Comparison of ENCODE assay signal across 31 cellular contexts in the genomic region with DNA sequence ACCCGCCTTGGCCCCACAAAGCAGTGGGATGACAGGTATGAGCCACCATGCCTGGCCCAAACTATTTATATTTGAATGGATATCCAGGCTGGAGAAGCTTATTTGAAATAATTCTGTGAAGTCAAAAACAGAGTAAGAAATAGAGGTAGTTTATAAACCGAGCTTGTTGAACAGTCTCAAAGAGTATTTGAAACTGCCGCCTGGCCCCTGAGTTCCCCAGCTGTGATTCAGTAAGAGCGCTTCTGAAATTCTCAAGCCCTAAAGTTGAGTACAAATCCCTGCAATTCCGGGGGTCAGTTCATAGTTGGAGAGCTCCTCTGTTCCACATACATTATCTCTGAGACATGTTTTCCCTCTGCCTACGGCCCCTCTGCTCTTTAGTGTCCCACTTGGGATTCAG.
DNase-seq lines count a peak whose midpoint lies in the region; ATAC-seq and TF ChIP-seq lines count a peak whose summit lies in the region.
"Had no signal": no experiment of that assay in that cellular context is flagged by ENCODE, and none has a peak within 500 bp of the region (broad histone marks: within the 10 kb centered on the region; RNA-seq: fewer than 3 reads in every experiment).

No MANE protein-coding gene starts in this region.

- TF ChIP-seq EP300 in esophagus muscularis mucosa (IDR thresholded peaks at IDR 0.05): no peak

- H3K27me3 ChIP-seq in GM23338 (ENCODE audit: insufficient read depth) (no peaks in the 10 kb centered on the region), esophagus muscularis mucosa (no peaks in the 10 kb centered on the region), brain microvascular endothelial cell (replicated peaks) (no peaks in the 10 kb centered on the region)
- H3K27me3 ChIP-seq: BE2C; BLaER1; BLaER1 treated with 17β-estradiol and CSF1 and Interleukin-3, amounts not matched to agents 10 nM and 100 nM had no signal

- no peaks in the 10 kb centered on the region for H3F3A ChIP-seq in GM23338 (replicated peaks; ENCODE audit: low read depth)

- H3K27ac ChIP-seq in GM23338 (ENCODE audit: low read depth) (no peak overlapping the region), esophagus muscularis mucosa (replicated peaks in 1 of 4) (no peak overlapping the region), brain microvascular endothelial cell (no peak overlapping the region)
- H3K27ac ChIP-seq: 22Rv1; A549; BLaER1; BLaER1 treated with 17β-estradiol and CSF1 and Interleukin-3, amounts not matched to agents 10 nM and 100 nM; C4-2B had no signal

- no peaks in the 10 kb centered on the region for H3K79me2 ChIP-seq in GM23338 (replicated peaks; ENCODE audit: insufficient read depth)

- TF ChIP-seq CTCF in GM23338 (conservative IDR thresholded peaks at IDR 0.05; ENCODE audit: low read depth in 2 of 2) (no peak), esophagus muscularis mucosa (IDR thresholded peaks at IDR 0.05) (no peak), brain microvascular endothelial cell (IDR thresholded peaks at IDR 0.05; ENCODE audit: low read depth, low read length, missing control alignments) (no peak)

- H4K20me1 ChIP-seq in GM23338 (replicated peaks; ENCODE audit: insufficient read depth): no peaks in the 10 kb centered on the region
- H4K20me1 ChIP-seq: BLaER1; BLaER1 treated with 17β-estradiol and CSF1 and Interleukin-3, amounts not matched to agents 10 nM and 100 nM had no signal

- H3K4me1 ChIP-seq in GM23338 (ENCODE audit: insufficient read depth) (no peaks in the 10 kb centered on the region), esophagus muscularis mucosa (no peaks in the 10 kb centered on the region)
- H3K4me1 ChIP-seq: A549, BE2C, BLaER1, Caco-2 had no signal

- no peak overlapping the region for H3K4me3 Mint-ChIP-seq in GM23338
- H3K4me3 Mint-ChIP-seq: B cell; CD14-positive monocyte; CD4-positive, alpha-beta T cell; CD4-positive, CD25-positive, alpha-beta regulatory T cell; CD8-positive, alpha-beta memory T cell; CD8-positive, alpha-beta T cell had no signal

- no peaks in the 10 kb centered on the region for H3K27me3 Mint-ChIP-seq in GM23338 (ENCODE audit: insufficient read depth, low read depth, poor library complexity)
- H3K27me3 Mint-ChIP-seq: CD4-positive, alpha-beta T cell had no signal

- H3K4me3 ChIP-seq in GM23338: no peak overlapping the region
- no peak overlapping the region for H3K4me3 ChIP-seq in esophagus muscularis mucosa
- H3K4me3 ChIP-seq in brain microvascular endothelial cell (ENCODE audit: low read depth, low read length): no peak overlapping the region
- H3K4me3 ChIP-seq: A549; BLaER1; BLaER1 treated with 17β-estradiol and CSF1 and Interleukin-3, amounts not matched to agents 10 nM and 100 nM had no signal

- no peaks in the 10 kb centered on the region for H3K4me1 Mint-ChIP-seq in GM23338
- H3K4me1 Mint-ChIP-seq: B cell; CD14-positive monocyte; CD4-positive, alpha-beta memory T cell; CD4-positive, CD25-positive, alpha-beta regulatory T cell; CD8-positive, alpha-beta memory T cell had no signal

- H3K9me3 Mint-ChIP-seq in GM23338: peaks cover 17% of the 10 kb centered on the region

- H2AFZ ChIP-seq in GM23338: peak overlapping the region; percentile 72; the same call in 1 of the 2 replicates

- peaks cover 0 to 14% (median 11%) of the 10 kb centered on the region in 4 donors for H3K9me3 ChIP-seq in esophagus muscularis mucosa
- H3K9me3 ChIP-seq: BE2C had no signal

- H3K9me2 ChIP-seq in GM23338 (ENCODE audit: insufficient read depth): no peaks in the 10 kb centered on the region

- H3K36me3 Mint-ChIP-seq in GM23338 (ENCODE audit: low read depth): peaks cover 5% of the 10 kb centered on the region; the same call in 2 of the 3 replicates
- H3K36me3 Mint-ChIP-seq: CD14-positive monocyte; CD4-positive, alpha-beta memory T cell; CD4-positive, CD25-positive, alpha-beta regulatory T cell; CD8-positive, alpha-beta T cell had no signal

- intact Hi-C loops in esophagus muscularis mucosa (cut with DNase I): no loop called here

- H3K36me3 ChIP-seq in GM23338 (ENCODE audit: insufficient read depth) (peaks cover 7% of the 10 kb centered on the region; the same call in 1 of the 2 replicates), esophagus muscularis mucosa (no peaks in the 10 kb centered on the region), brain microvascular endothelial cell (replicated peaks) (no peaks in the 10 kb centered on the region)
- H3K36me3 ChIP-seq: BE2C; BLaER1; BLaER1 treated with 17β-estradiol and CSF1 and Interleukin-3, amounts not matched to agents 10 nM and 100 nM had no signal

- 85% methylated on average over 6 of the region's 6 CpGs for WGBS in esophagus muscularis mucosa

- no peak for TF ChIP-seq POLR2A in esophagus muscularis mucosa (IDR thresholded peaks at IDR 0.05; ENCODE audit: low read depth)

- no peak overlapping the region for H3K4me2 ChIP-seq in GM23338
- H3K4me2 ChIP-seq: A549; BLaER1; BLaER1 treated with 17β-estradiol and CSF1 and Interleukin-3, amounts not matched to agents 10 nM and 100 nM had no signal

- no peak overlapping the region for H3K27ac Mint-ChIP-seq in GM23338
- H3K27ac Mint-ChIP-seq: B cell; CD14-positive monocyte; CD4-positive, alpha-beta memory T cell; CD4-positive, alpha-beta T cell; CD8-positive, alpha-beta memory T cell; CD8-positive, alpha-beta T cell had no signal

- no peak for DNase-seq in GM23338 (ENCODE audit: low spot score)
- peak; percentile 90 for DNase-seq in esophagus muscularis mucosa (ENCODE audit: extremely low spot score)
- peak; percentile 3 for DNase-seq in left kidney (ENCODE audit: low read depth, low spot score)
- no peak for DNase-seq in brain microvascular endothelial cell
- no peak for DNase-seq in DMS153 (lab: John Stamatoyannopoulos, UW)
- DNase-seq: 8988T; ACHN; AML-193; BE2C; C1 segment of cervical spinal cord; Caco-2; Calu3; CD4-positive, alpha-beta memory T cell; CD4-positive, alpha-beta T cell; CD4-positive, CD25-positive, alpha-beta regulatory T cell; CD8-positive, alpha-beta memory T cell; CD8-positive, alpha-beta T cell; COR-L47; DMS53; DMS79; DMS79 treated with DMSO at 0.1 percent for 48 hours; DND-41; EL had no signal

- in situ Hi-C loops in brain microvascular endothelial cell (cut with HindIII; ENCODE audit: low pct_ligation_motif_present, low sequenced_read_pairs): no loop called here

- no peak for ATAC-seq in GM23338
- ATAC-seq in HG03175 (IDR thresholded peaks at IDR 0.05; ENCODE audit: unreplicated experiment): no peak
- ATAC-seq: A549; CD8-positive, alpha-beta T cell had no signal

TF ChIP-seq in GM23338, 12 proteins besides CTCF, POLR2A, EP300 and RAD21 (continues in another document):
- TF ChIP-seq POLR2AphosphoS5 (IDR thresholded peaks at IDR 0.05; ENCODE audit: low read depth) (no peak), NANOG (IDR thresholded peaks at IDR 0.05; ENCODE audit: borderline replicate concordance) (no peak), EZH2 (IDR thresholded peaks at IDR 0.05; ENCODE audit: low read depth, unreplicated experiment) (no peak), CREB1 (CRISPR knock-in tag; IDR thresholded peaks at IDR 0.05; ENCODE audit: low read depth) (no peak), ZNF331 (CRISPR knock-in tag; IDR thresholded peaks at IDR 0.05; ENCODE audit: low read depth) (no peak), STAT1 (IDR thresholded peaks at IDR 0.05; ENCODE audit: unreplicated experiment) (no peak), ZNF114 (CRISPR knock-in tag; IDR thresholded peaks at IDR 0.05) (no peak)
- TF ChIP-seq, protein P1, sequence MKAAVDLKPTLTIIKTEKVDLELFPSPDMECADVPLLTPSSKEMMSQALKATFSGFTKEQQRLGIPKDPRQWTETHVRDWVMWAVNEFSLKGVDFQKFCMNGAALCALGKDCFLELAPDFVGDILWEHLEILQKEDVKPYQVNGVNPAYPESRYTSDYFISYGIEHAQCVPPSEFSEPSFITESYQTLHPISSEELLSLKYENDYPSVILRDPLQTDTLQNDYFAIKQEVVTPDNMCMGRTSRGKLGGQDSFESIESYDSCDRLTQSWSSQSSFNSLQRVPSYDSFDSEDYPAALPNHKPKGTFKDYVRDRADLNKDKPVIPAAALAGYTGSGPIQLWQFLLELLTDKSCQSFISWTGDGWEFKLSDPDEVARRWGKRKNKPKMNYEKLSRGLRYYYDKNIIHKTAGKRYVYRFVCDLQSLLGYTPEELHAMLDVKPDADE (IDR thresholded peaks at IDR 0.05): no peak

Comparison
In these comparisons a context has a peak if more than half of its experiments do, and no peak if none do; other contexts are left out.
1. DNase-seq: peak in esophagus muscularis mucosa (single experiment) and left kidney (single experiment); none in GM23338 (single experiment), brain microvascular endothelial cell (single experiment) and DMS153 (single experiment).